Comparison of ENCODE assay signal across 7 cellular contexts in genomic region chr4:23590431-23590830, GRCh38.
"Had no signal": no experiment of that assay in that cellular context is flagged by ENCODE, and none has a peak within 500 bp of the region (broad histone marks: within the 10 kb centered on the region; RNA-seq: fewer than 3 reads in every experiment).

No MANE protein-coding gene starts in this region.

- H3K4me1 ChIP-seq: HAP-1 had no signal

- ATAC-seq: HCT116 had no signal

- DNase-seq: GM23248, GOT3, H7, HFFc6, KG1 had no signal

- H3K36me3 ChIP-seq: HAP-1 had no signal

- H3K27ac ChIP-seq: GM23248 had no signal

- H3K4me3 ChIP-seq: GM23248, HAP-1 had no signal

- H3K9me3 ChIP-seq: HAP-1 had no signal

- H3K9ac ChIP-seq: GM23248 had no signal

- H2AFZ ChIP-seq: GM23248 had no signal
